In the genomic region with DNA sequence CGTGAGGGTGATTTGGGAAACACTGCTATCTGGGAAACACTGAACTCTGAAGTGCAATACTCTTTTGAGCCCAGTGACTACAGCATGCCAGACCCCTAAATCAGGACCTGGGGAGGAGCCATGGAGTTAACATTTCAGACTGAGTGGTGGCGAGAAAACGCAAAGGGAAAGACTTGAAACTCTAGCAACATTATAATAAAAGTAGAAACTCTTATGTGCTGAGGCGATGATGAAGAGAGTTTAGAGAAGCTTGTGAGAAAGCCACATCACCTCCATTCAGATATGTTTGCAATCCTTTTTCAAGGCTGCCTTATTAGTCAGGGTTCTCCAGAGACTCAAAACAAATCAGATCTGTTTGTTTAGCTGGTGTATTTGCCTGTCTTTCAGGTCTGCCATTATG, we compare ENCODE assay signal across 10 cellular contexts.
A peak's percentile ranks its signal among the peaks of the same experiment; 100 is the strongest.
DNase-seq lines count a peak whose midpoint lies in the region; ATAC-seq and TF ChIP-seq lines count a peak whose summit lies in the region.
"Had no signal": no experiment of that assay in that cellular context is flagged by ENCODE, and none has a peak within 500 bp of the region (broad histone marks: within the 10 kb centered on the region; RNA-seq: fewer than 3 reads in every experiment).

No MANE protein-coding gene starts in this region.

- TF ChIP-seq CTCF in HEK293 (tag by site-specific recombination; IDR thresholded peaks at IDR 0.05): no peak

- peaks cover 1% of the 10 kb centered on the region; the same call in 1 of the 2 replicates for H3K36me3 ChIP-seq in ACC112 (ENCODE audit: insufficient read depth, low read length)
- peaks cover 0 to 60% of the 10 kb centered on the region in 2 experiments; a peak in 2 of 3 replicates for H3K36me3 ChIP-seq in HEK293 (ENCODE audit: control insufficient read depth in 2 of 2, insufficient read depth in 1 of 2, low read length in 2 of 2)

- CTCF ChIA-PET in HEK293 (lab: Yijun Ruan, JAX): interaction anchor here (1.1 to 9.0 kb wide), 4 partner anchors 46 to 288 kb away, joined by 3 to 118 read pairs (median 53); no protein-coding TSS in a partner anchor

- peak overlapping the region; percentile 2; the same call in 1 of the 2 replicates for H3K27ac ChIP-seq in ACC112 (ENCODE audit: low read depth, low read length)
- no peak overlapping the region for H3K27ac ChIP-seq in HEK293 (ENCODE audit: extremely low read depth, low read depth, low read length)

- no peak overlapping the region for H2AFZ ChIP-seq in ACC112 (ENCODE audit: low read length, unreplicated experiment)

- no peaks in the 10 kb centered on the region for H3K27me3 ChIP-seq in ACC112 (ENCODE audit: insufficient read depth, low read length)

- peaks cover 59% of the 10 kb centered on the region for H3K4me1 Mint-ChIP-seq in activated naive CD8-positive, alpha-beta T cell treated with anti-CD3 and anti-CD28 coated beads, Interleukin-2, amount 50 U/mL, for 24 hours

- peak overlapping the region; percentile 48; the same call in 1 of the 2 replicates for H3K4me3 ChIP-seq in ACC112 (ENCODE audit: low read depth, low read length)
- H3K4me3 ChIP-seq in HEK293 (ENCODE audit: low read depth, low read length): no peak overlapping the region; the same call in 1 of the 2 replicates

- H3K4me1 ChIP-seq in ACC112 (ENCODE audit: control insufficient read depth, insufficient read depth, low read length, unreplicated experiment) (peaks cover 11% of the 10 kb centered on the region), HEK293 (ENCODE audit: control insufficient read depth, insufficient read depth, low read length) (0 out of 2 replicates have a peak, but pooled peaks cover 3% of the 10 kb centered on the region)

- H3K9me3 ChIP-seq in HEK293 (ENCODE audit: control insufficient read depth, insufficient read depth, low read depth, low read length): no peaks in the 10 kb centered on the region

- H3K79me2 ChIP-seq in ACC112 (ENCODE audit: control insufficient read depth, insufficient read depth, low read length, unreplicated experiment): peaks cover 75% of the 10 kb centered on the region

- no peaks in the 10 kb centered on the region for H3K27me3 Mint-ChIP-seq in activated naive CD8-positive, alpha-beta T cell treated with anti-CD3 and anti-CD28 coated beads, Interleukin-2, amount 50 U/mL, for 24 hours
- H3K27me3 Mint-ChIP-seq: activated naive CD4-positive, alpha-beta T cell treated with anti-CD3 and anti-CD28 coated beads, Interleukin-2, amount 50 U/mL, for 24 hours had no signal

- peaks cover 68% of the 10 kb centered on the region for H3K36me3 Mint-ChIP-seq in activated naive CD8-positive, alpha-beta T cell treated with anti-CD3 and anti-CD28 coated beads, Interleukin-2, amount 50 U/mL, for 24 hours (ENCODE audit: low read depth)

- H3K27ac Mint-ChIP-seq in activated naive CD8-positive, alpha-beta T cell treated with anti-CD3 and anti-CD28 coated beads, Interleukin-2, amount 50 U/mL, for 24 hours: no peak overlapping the region

- H3K4me3 Mint-ChIP-seq in activated naive CD8-positive, alpha-beta T cell treated with anti-CD3 and anti-CD28 coated beads, Interleukin-2, amount 50 U/mL, for 24 hours: peak overlapping the region; percentile 54

- no peak for ATAC-seq in activated naive CD8-positive, alpha-beta T cell treated with anti-CD3 and anti-CD28 coated beads, Interleukin-2, amount 50 U/mL, for 24 hours

- DNase-seq in activated naive CD8-positive, alpha-beta T cell treated with anti-CD3 and anti-CD28 coated beads, Interleukin-2, amount 50 U/mL, for 24 hours: no peak
- no peak for DNase-seq in stimulated activated naive CD4-positive, alpha-beta T cell treated with Interleukin-2 at 50 U/mL for 16 hours (lab: John Stamatoyannopoulos, UW)
- no peak for DNase-seq in DMS79 treated with DMSO at 0.1 percent for 48 hours (lab: John Stamatoyannopoulos, UW)
- no peak for DNase-seq in SIG-M5 (lab: John Stamatoyannopoulos, UW)
- DNase-seq: activated CD4-positive, alpha-beta T cell treated with anti-CD3 and anti-CD28 coated beads for 4 hours; NCI-H2029; stimulated activated CD4-positive, alpha-beta T cell treated with anti-CD3 and anti-CD28 coated beads, Interleukin-4, amount 100 ng/mL, for 1 hour had no signal

- H3K9me3 Mint-ChIP-seq in activated naive CD8-positive, alpha-beta T cell treated with anti-CD3 and anti-CD28 coated beads, Interleukin-2, amount 50 U/mL, for 24 hours: no peaks in the 10 kb centered on the region
- H3K9me3 Mint-ChIP-seq: activated naive CD4-positive, alpha-beta T cell treated with anti-CD3 and anti-CD28 coated beads, Interleukin-2, amount 50 U/mL, for 24 hours had no signal

- POLR2A ChIA-PET in HEK293 (lab: Yijun Ruan, JAX): no interaction called here

TF ChIP-seq in HEK293, 187 proteins besides CTCF, POLR2A, EP300 and RAD21:
- TF ChIP-seq RBAK (tag by site-specific recombination; IDR thresholded peaks at IDR 0.05): no peak
- TF ChIP-seq, protein P1, sequence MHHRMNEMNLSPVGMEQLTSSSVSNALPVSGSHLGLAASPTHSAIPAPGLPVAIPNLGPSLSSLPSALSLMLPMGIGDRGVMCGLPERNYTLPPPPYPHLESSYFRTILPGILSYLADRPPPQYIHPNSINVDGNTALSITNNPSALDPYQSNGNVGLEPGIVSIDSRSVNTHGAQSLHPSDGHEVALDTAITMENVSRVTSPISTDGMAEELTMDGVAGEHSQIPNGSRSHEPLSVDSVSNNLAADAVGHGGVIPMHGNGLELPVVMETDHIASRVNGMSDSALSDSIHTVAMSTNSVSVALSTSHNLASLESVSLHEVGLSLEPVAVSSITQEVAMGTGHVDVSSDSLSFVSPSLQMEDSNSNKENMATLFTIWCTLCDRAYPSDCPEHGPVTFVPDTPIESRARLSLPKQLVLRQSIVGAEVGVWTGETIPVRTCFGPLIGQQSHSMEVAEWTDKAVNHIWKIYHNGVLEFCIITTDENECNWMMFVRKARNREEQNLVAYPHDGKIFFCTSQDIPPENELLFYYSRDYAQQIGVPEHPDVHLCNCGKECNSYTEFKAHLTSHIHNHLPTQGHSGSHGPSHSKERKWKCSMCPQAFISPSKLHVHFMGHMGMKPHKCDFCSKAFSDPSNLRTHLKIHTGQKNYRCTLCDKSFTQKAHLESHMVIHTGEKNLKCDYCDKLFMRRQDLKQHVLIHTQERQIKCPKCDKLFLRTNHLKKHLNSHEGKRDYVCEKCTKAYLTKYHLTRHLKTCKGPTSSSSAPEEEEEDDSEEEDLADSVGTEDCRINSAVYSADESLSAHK (tag by site-specific recombination; IDR thresholded peaks at IDR 0.05): peak; percentile 85
- TF ChIP-seq ZNF692 (tag by site-specific recombination; IDR thresholded peaks at IDR 0.05): no peak
- TF ChIP-seq ZNF416 (tag by site-specific recombination; IDR thresholded peaks at IDR 0.05): no peak
- TF ChIP-seq SP3 (tag by site-specific recombination; IDR thresholded peaks at IDR 0.05): no peak
- TF ChIP-seq ZNF426 (tag by site-specific recombination; IDR thresholded peaks at IDR 0.05): no peak
TF ChIP-seq in HEK293: peak in this region for 1.
